11 cellular contexts compared by ENCODE assay signal in the genomic region with DNA sequence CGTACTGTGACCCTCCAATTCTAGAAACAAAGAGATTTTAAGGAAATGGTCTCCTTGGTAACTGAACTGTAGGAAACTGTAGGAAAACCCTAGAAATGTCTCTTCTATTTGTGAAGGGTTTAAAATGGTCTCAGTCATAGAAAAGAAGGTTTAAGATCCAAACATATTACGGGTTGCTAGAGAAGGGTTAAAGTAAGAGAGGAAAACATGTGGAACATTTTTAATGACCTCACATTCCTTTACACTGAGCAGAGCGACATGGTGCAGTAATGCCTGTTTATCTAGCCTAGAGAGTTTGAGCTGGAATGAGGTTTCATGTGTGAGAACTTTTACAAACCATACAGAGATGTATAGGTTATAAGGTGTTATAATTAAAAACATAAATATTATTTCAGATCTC.
DNase-seq lines count a peak whose midpoint lies in the region; ATAC-seq and TF ChIP-seq lines count a peak whose summit lies in the region.
"Had no signal": no experiment of that assay in that cellular context is flagged by ENCODE, and none has a peak within 500 bp of the region (broad histone marks: within the 10 kb centered on the region; RNA-seq: fewer than 3 reads in every experiment).

No MANE protein-coding gene starts in this region.

- TF ChIP-seq CTCF in foreskin fibroblast (IDR thresholded peaks at IDR 0.05; ENCODE audit: low read depth, low read length) (no peak), retinal pigment epithelial cell (conservative IDR thresholded peaks at IDR 0.05; ENCODE audit: low read depth, low read length) (no peak)

- peak; percentile 73 for DNase-seq in EL
- peak; percentile 50 to 75 for DNase-seq in foreskin fibroblast
- DNase-seq in retinal pigment epithelial cell (ENCODE audit: low read depth), result peak; percentile 59
- no peak for DNase-seq in NCI-H187 (lab: John Stamatoyannopoulos, UW)
- DNase-seq in activated T-cell treated with anti-CD3 and anti-CD28 coated beads, Interleukin-2, amount 50 U/mL, for 1 hour, result no peak
- DNase-seq: cortex of kidney, NCI-H1436, right lobe of liver had no signal

- peak; percentile 88 for ATAC-seq in SK-N-SH treated with all-trans-retinoic acid at 6 μM for 48 hours
- no peak for ATAC-seq in HG02798 (IDR thresholded peaks at IDR 0.05; ENCODE audit: poor library complexity, unreplicated experiment)
- ATAC-seq in GM19463 (IDR thresholded peaks at IDR 0.05; ENCODE audit: unreplicated experiment), result no peak

- H3K4me3 ChIP-seq in foreskin fibroblast (ENCODE audit: low read depth in 1 of 2, low read length in 2 of 2) (no peak overlapping the region), retinal pigment epithelial cell (ENCODE audit: low read length) (peak overlapping the region; percentile 4)
- H3K4me3 ChIP-seq: right lobe of liver had no signal

TF ChIP-seq in SK-N-SH treated with all-trans-retinoic acid at 6 μM for 48 hours, 23 proteins besides CTCF, POLR2A, EP300 and RAD21:
- TF ChIP-seq ARNTL (CRISPR knock-in tag; IDR thresholded peaks at IDR 0.05; ENCODE audit: borderline replicate concordance, low read depth), result no peak
- TF ChIP-seq SNAI2 (CRISPR knock-in tag; IDR thresholded peaks at IDR 0.05), result no peak
- no peak for TF ChIP-seq PPARA (CRISPR knock-in tag; IDR thresholded peaks at IDR 0.05; ENCODE audit: borderline replicate concordance)
- no peak for TF ChIP-seq ESRRG (CRISPR knock-in tag; IDR thresholded peaks at IDR 0.05)
- TF ChIP-seq GLIS3 (CRISPR knock-in tag; IDR thresholded peaks at IDR 0.05), result no peak

Comparison
In these comparisons a context has a peak if more than half of its experiments do, and no peak if none do; other contexts are left out.
1. DNase-seq: peak in EL (single experiment), foreskin fibroblast (2 of 2) and retinal pigment epithelial cell (single experiment); none in NCI-H187 (0 of 2) and activated T-cell treated with anti-CD3 and anti-CD28 coated beads, Interleukin-2, amount 50 U/mL, for 1 hour (single experiment).